Comparison of ENCODE assay signal across 21 cellular contexts in the genomic region with DNA sequence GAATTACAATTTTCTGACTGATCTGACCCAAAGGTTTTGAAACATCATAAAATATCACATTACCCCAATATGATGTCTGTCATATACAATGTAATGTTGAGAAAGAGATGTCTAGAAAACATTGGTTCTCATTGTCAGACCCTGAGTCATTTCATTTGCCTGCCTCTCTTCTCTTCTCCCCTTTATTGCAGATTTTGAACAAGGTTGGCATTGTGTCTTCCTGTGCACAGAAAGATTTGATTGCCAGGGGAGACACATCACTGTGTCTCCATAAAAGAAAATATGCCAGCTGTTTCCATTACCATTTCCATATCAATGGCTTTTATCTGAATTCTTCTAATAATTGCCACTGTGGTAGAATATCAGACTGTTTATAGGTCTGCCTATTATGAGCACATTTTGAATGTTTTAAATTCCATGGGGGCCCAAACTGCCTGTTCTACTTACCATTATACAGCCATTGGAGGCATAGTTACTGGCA.
DNase-seq lines count a peak whose midpoint lies in the region; ATAC-seq, FAIRE-seq and TF ChIP-seq lines count a peak whose summit lies in the region.
"Had no signal": no experiment of that assay in that cellular context is flagged by ENCODE, and none has a peak within 500 bp of the region (broad histone marks: within the 10 kb centered on the region; RNA-seq: fewer than 3 reads in every experiment).

No MANE protein-coding gene starts in this region.

- no peaks in the 10 kb centered on the region for H3K27me3 ChIP-seq in GM23248 (replicated peaks; ENCODE audit: insufficient read depth)
- H3K27me3 ChIP-seq: esophagus muscularis mucosa, heart right ventricle, MG63 had no signal

- H3K9me3 ChIP-seq in GM23248 (ENCODE audit: low read depth) (no peaks in the 10 kb centered on the region), SK-N-MC (ENCODE audit: low read depth, low read length) (no peaks in the 10 kb centered on the region; the same call in 1 of the 2 replicates)
- H3K9me3 ChIP-seq: Caco-2, esophagus muscularis mucosa, heart right ventricle, MG63, thoracic aorta had no signal

- POLR2A ChIA-PET in naive thymus-derived CD8-positive, alpha-beta T cell (lab: Charles Lee): no interaction called here

- no peaks in the 10 kb centered on the region for H3K36me3 Mint-ChIP-seq in naive thymus-derived CD8-positive, alpha-beta T cell
- H3K36me3 Mint-ChIP-seq: activated naive CD4-positive, alpha-beta T cell treated with anti-CD3 and anti-CD28 coated beads, Interleukin-2, amount 50 U/mL, for 72 hours; stimulated activated naive B cell treated with anti-CD40 and anti-IgM and Interleukin-4, amounts not matched to agents 10 μg/mL and 1 μg/mL and 100 μg/mL, for 72 hours had no signal

- H3K4me3 Mint-ChIP-seq in naive thymus-derived CD8-positive, alpha-beta T cell: no peak overlapping the region
- H3K4me3 Mint-ChIP-seq: activated T-helper 1 cell treated with anti-CD3 and anti-CD28 coated beads, Interleukin-12 subunit alpha, Interleukin-12 subunit beta, Interleukin-2, Interleukin-4 antibody, amounts not matched to agents 30 ng/mL and 10 ng/mL and 1 ng/mL, durations not matched to agents 14 hours and 24 hours and 36 hours; stimulated activated naive B cell treated with anti-CD40 and anti-IgM and Interleukin-4, amounts not matched to agents 10 μg/mL and 1 μg/mL and 100 μg/mL, for 72 hours had no signal

- DNase-seq in GM23248 (peak; percentile 38), SK-N-MC (ENCODE audit: low read depth, low spot score) (no peak), epithelial cell of prostate (ENCODE audit: low read depth, low spot score) (peak; percentile 18), retinal pigment epithelial cell (ENCODE audit: low read depth) (peak; percentile 21), HTR-8/SVneo (ENCODE audit: insufficient read length, low spot score) (no peak), NCI-H2196 (lab: John Stamatoyannopoulos, UW; ENCODE audit: unreplicated experiment) (no peak)
- no peak for DNase-seq in naive thymus-derived CD8-positive, alpha-beta T cell
- DNase-seq: activated CD4-positive, alpha-beta T cell treated with anti-CD3 and anti-CD28 coated beads for 4 hours; Caco-2; heart right ventricle; MG63; NCI-H146; NCI-H2227 treated with DMSO at 0.1 percent for 48 hours; nucleus accumbens; right cardiac atrium; stimulated activated naive B cell treated with anti-CD40 and anti-IgM and Interleukin-4, amounts not matched to agents 10 μg/mL and 1 μg/mL and 100 μg/mL, for 72 hours had no signal

- H3K36me3 ChIP-seq in GM23248 (ENCODE audit: low read depth) (no peaks in the 10 kb centered on the region), SK-N-MC (ENCODE audit: insufficient read depth, low read length) (no peaks in the 10 kb centered on the region)
- H3K36me3 ChIP-seq: esophagus muscularis mucosa, heart right ventricle, MG63, thoracic aorta had no signal

- peaks cover 28% of the 10 kb centered on the region for H3F3A ChIP-seq in GM23248 (ENCODE audit: insufficient read depth)

- in situ Hi-C loops in GM23248 (cut with MboI): no loop called here

- no peaks in the 10 kb centered on the region; the same call in 1 of the 2 replicates for H3K9me2 ChIP-seq in GM23248 (ENCODE audit: insufficient read depth)

- no peak overlapping the region for H2AFZ ChIP-seq in GM23248

- H3K9me3 Mint-ChIP-seq in naive thymus-derived CD8-positive, alpha-beta T cell: no peaks in the 10 kb centered on the region
- H3K9me3 Mint-ChIP-seq: activated naive CD4-positive, alpha-beta T cell treated with anti-CD3 and anti-CD28 coated beads, Interleukin-2, amount 50 U/mL, for 72 hours; activated T-helper 1 cell treated with anti-CD3 and anti-CD28 coated beads, Interleukin-12 subunit alpha, Interleukin-12 subunit beta, Interleukin-2, Interleukin-4 antibody, amounts not matched to agents 30 ng/mL and 10 ng/mL and 1 ng/mL, durations not matched to agents 14 hours and 24 hours and 36 hours; stimulated activated naive B cell treated with anti-CD40 and anti-IgM and Interleukin-4, amounts not matched to agents 10 μg/mL and 1 μg/mL and 100 μg/mL, for 72 hours had no signal

- peaks cover 0 to 27% (median 5%) of the 10 kb centered on the region in 5 donors for H3K27me3 Mint-ChIP-seq in naive thymus-derived CD8-positive, alpha-beta T cell
- H3K27me3 Mint-ChIP-seq: stimulated activated naive B cell treated with anti-CD40 and anti-IgM and Interleukin-4, amounts not matched to agents 10 μg/mL and 1 μg/mL and 100 μg/mL, for 72 hours had no signal

- no peaks in the 10 kb centered on the region for H4K20me1 ChIP-seq in GM23248 (ENCODE audit: insufficient read depth)

- no peak for TF ChIP-seq CTCF in retinal pigment epithelial cell (conservative IDR thresholded peaks at IDR 0.05; ENCODE audit: low read depth, low read length)

- H3K4me1 ChIP-seq in GM23248 (ENCODE audit: insufficient read depth): peaks cover 41% of the 10 kb centered on the region
- H3K4me1 ChIP-seq: Caco-2, heart right ventricle had no signal

- H3K4me1 Mint-ChIP-seq in naive thymus-derived CD8-positive, alpha-beta T cell: no peaks in the 10 kb centered on the region
- H3K4me1 Mint-ChIP-seq: stimulated activated naive B cell treated with anti-CD40 and anti-IgM and Interleukin-4, amounts not matched to agents 10 μg/mL and 1 μg/mL and 100 μg/mL, for 72 hours had no signal

- H3K27ac ChIP-seq in GM23248: peak overlapping the region; percentile 33
- H3K27ac ChIP-seq in SK-N-MC: peak overlapping the region; percentile 98
- H3K27ac ChIP-seq in epithelial cell of prostate: no peak overlapping the region
- H3K27ac ChIP-seq: esophagus muscularis mucosa, heart right ventricle, thoracic aorta had no signal

- H3K4me3 ChIP-seq in GM23248 (no peak overlapping the region), SK-N-MC (peak overlapping the region; percentile 48), retinal pigment epithelial cell (ENCODE audit: low read length) (no peak overlapping the region)
- H3K4me3 ChIP-seq: esophagus muscularis mucosa, heart right ventricle, MG63, thoracic aorta had no signal

- no peaks in the 10 kb centered on the region for H3K79me2 ChIP-seq in GM23248 (ENCODE audit: insufficient read depth)

- H3K27ac Mint-ChIP-seq in naive thymus-derived CD8-positive, alpha-beta T cell: no peak overlapping the region
- H3K27ac Mint-ChIP-seq: activated naive CD4-positive, alpha-beta T cell treated with anti-CD3 and anti-CD28 coated beads, Interleukin-2, amount 50 U/mL, for 72 hours; activated T-helper 1 cell treated with anti-CD3 and anti-CD28 coated beads, Interleukin-12 subunit alpha, Interleukin-12 subunit beta, Interleukin-2, Interleukin-4 antibody, amounts not matched to agents 30 ng/mL and 10 ng/mL and 1 ng/mL, durations not matched to agents 14 hours and 24 hours and 36 hours; stimulated activated naive B cell treated with anti-CD40 and anti-IgM and Interleukin-4, amounts not matched to agents 10 μg/mL and 1 μg/mL and 100 μg/mL, for 72 hours had no signal

- H3K4me2 ChIP-seq in GM23248 (ENCODE audit: unreplicated experiment): no peak overlapping the region

- no peak for ATAC-seq in naive thymus-derived CD8-positive, alpha-beta T cell
- no peak for ATAC-seq in HG02970 (IDR thresholded peaks at IDR 0.05; ENCODE audit: low FRiP score, unreplicated experiment)
- ATAC-seq: activated naive CD4-positive, alpha-beta T cell treated with anti-CD3 and anti-CD28 coated beads, Interleukin-2, amount 50 U/mL, for 72 hours; heart right ventricle; right cardiac atrium; stimulated activated naive B cell treated with anti-CD40 and anti-IgM and Interleukin-4, amounts not matched to agents 10 μg/mL and 1 μg/mL and 100 μg/mL, for 72 hours had no signal

- FAIRE-seq in HTR-8/SVneo (lab: Jason Lieb, UNC): no peak

- no peak overlapping the region for H3K9ac ChIP-seq in GM23248
- peak overlapping the region; percentile 65 for H3K9ac ChIP-seq in SK-N-MC (ENCODE audit: insufficient read length)

Comparison
In these comparisons a context has a peak if more than half of its experiments do, and no peak if none do; other contexts are left out.
1. DNase-seq: peak in GM23248 (single experiment), epithelial cell of prostate (single experiment) and retinal pigment epithelial cell (single experiment); none in SK-N-MC (single experiment), HTR-8/SVneo (single experiment), naive thymus-derived CD8-positive, alpha-beta T cell (0 of 10) and NCI-H2196 (single experiment).